ENCODE assay signal across 8 cellular contexts in the genomic region with DNA sequence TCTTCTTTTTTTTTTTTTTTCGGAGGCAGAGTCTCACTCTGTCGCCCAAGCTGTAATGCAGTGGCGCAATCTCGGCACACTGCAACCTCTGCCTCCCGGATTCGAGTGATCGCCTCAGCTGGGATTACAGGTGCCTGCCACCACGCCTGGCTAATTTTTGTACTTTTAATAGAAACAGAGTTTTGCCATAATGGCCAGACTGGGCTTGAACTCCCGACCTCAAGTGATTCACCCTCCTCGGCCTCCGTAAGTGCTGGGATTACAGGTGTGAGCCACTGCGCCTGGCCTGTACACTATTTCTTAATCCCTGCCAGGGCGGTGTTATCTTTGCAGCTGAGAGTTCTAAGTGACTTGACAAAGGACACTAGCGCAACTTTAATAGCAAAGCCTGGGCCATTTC. TPM values are rescaled to one million over a fixed set of nuclear protein-coding genes. Genes with fewer than 3 reads are reported as not detected.
DNase-seq lines count a peak whose midpoint lies in the region; ATAC-seq and TF ChIP-seq lines count a peak whose summit lies in the region.

No MANE protein-coding gene starts in this region.

- no peaks in the 10 kb centered on the region for H3F3A ChIP-seq in PC-9 (ENCODE audit: insufficient read depth, low read depth)

- H4K20me1 ChIP-seq in PC-9 (ENCODE audit: insufficient read depth) = no peaks in the 10 kb centered on the region

- DNase-seq in activated T-cell treated with anti-CD3 and anti-CD28 coated beads, Interleukin-2, amount 50 U/mL, for 24 hours = no peak
- no peak for DNase-seq in activated T-cell treated with anti-CD3 and anti-CD28 coated beads for 4 hours
- no peak for DNase-seq in PC-9
- no peak for DNase-seq in NCI-H748 treated with DMSO at 0.1 percent for 48 hours (lab: John Stamatoyannopoulos, UW)
- DNase-seq in hippocampal formation (lab: John Stamatoyannopoulos, UW) = no peak
- DNase-seq in NCI-H446 (lab: John Stamatoyannopoulos, UW) = no peak

- POLR2A ChIA-PET in PC-9 (lab: Charles Lee; ENCODE audit: unreplicated experiment) = no interaction called here

- H3K4me3 ChIP-seq in PC-9 = peak overlapping the region; percentile 100; the same call in 1 of the 2 replicates

- H3K36me3 ChIP-seq in PC-9 (ENCODE audit: low read depth) = no peaks in the 10 kb centered on the region

- H3K9me2 ChIP-seq in PC-9 (ENCODE audit: insufficient read depth) = no peaks in the 10 kb centered on the region

- H3K9me3 ChIP-seq in PC-9 (ENCODE audit: insufficient read depth, low read depth) = no peaks in the 10 kb centered on the region

- H2AFZ ChIP-seq in PC-9 = no peak overlapping the region

- no peaks in the 10 kb centered on the region for H3K79me2 ChIP-seq in PC-9 (ENCODE audit: low read depth)

- H3K27me3 ChIP-seq in PC-9 (ENCODE audit: insufficient read depth, low read depth) = peaks cover 19% of the 10 kb centered on the region; the same call in 1 of the 2 replicates

- peaks cover 6% of the 10 kb centered on the region; the same call in 1 of the 2 replicates for H3K4me1 ChIP-seq in PC-9 (replicated peaks; ENCODE audit: insufficient read depth)

- no peak for TF ChIP-seq CTCF in PC-9 (conservative IDR thresholded peaks at IDR 0.05)

- no peaks in the 10 kb centered on the region for H3K9me3 Mint-ChIP-seq in activated T-cell treated with anti-CD3 and anti-CD28 coated beads, Interleukin-2, amount 50 U/mL, for 24 hours
- no peaks in the 10 kb centered on the region for H3K9me3 Mint-ChIP-seq in stimulated activated memory B cell treated with anti-CD40 and anti-IgM and Interleukin-4, amounts not matched to agents 10 μg/mL and 1 μg/mL and 100 μg/mL, for 72 hours

- peak overlapping the region; percentile 98 for H3K27ac Mint-ChIP-seq in activated T-cell treated with anti-CD3 and anti-CD28 coated beads, Interleukin-2, amount 50 U/mL, for 24 hours
- H3K27ac Mint-ChIP-seq in stimulated activated memory B cell treated with anti-CD40 and anti-IgM and Interleukin-4, amounts not matched to agents 10 μg/mL and 1 μg/mL and 100 μg/mL, for 72 hours = peak overlapping the region; percentile 92

- H3K4me1 Mint-ChIP-seq in activated T-cell treated with anti-CD3 and anti-CD28 coated beads, Interleukin-2, amount 50 U/mL, for 24 hours (ENCODE audit: low read depth) = peaks cover 13% of the 10 kb centered on the region
- H3K4me1 Mint-ChIP-seq in stimulated activated memory B cell treated with anti-CD40 and anti-IgM and Interleukin-4, amounts not matched to agents 10 μg/mL and 1 μg/mL and 100 μg/mL, for 72 hours = peaks cover 10% of the 10 kb centered on the region

- CTCF ChIA-PET in PC-9 (lab: Charles Lee) = no interaction called here

- H3K27me3 Mint-ChIP-seq in activated T-cell treated with anti-CD3 and anti-CD28 coated beads, Interleukin-2, amount 50 U/mL, for 24 hours = no peaks in the 10 kb centered on the region
- no peaks in the 10 kb centered on the region for H3K27me3 Mint-ChIP-seq in stimulated activated memory B cell treated with anti-CD40 and anti-IgM and Interleukin-4, amounts not matched to agents 10 μg/mL and 1 μg/mL and 100 μg/mL, for 72 hours

- no TSS peak for BruUV-seq in PC-9 (replicated peaks; lab: Mats Ljungman, UMichigan)

- intact Hi-C loops in PC-9 (cut with micrococcal nuclease; ENCODE audit: unreplicated experiment) = loop anchor here (5.0 kb wide), 1 partner anchor 338 kb away; the partner anchor contains the start of gene KCTD15

- no peak overlapping the region for H3K27ac ChIP-seq in PC-9

- peak overlapping the region; percentile 93 for H3K4me2 ChIP-seq in PC-9

- peaks cover 4% of the 10 kb centered on the region for H3K36me3 Mint-ChIP-seq in activated T-cell treated with anti-CD3 and anti-CD28 coated beads, Interleukin-2, amount 50 U/mL, for 24 hours (ENCODE audit: low read depth)
- no peaks in the 10 kb centered on the region for H3K36me3 Mint-ChIP-seq in stimulated activated memory B cell treated with anti-CD40 and anti-IgM and Interleukin-4, amounts not matched to agents 10 μg/mL and 1 μg/mL and 100 μg/mL, for 72 hours

- peak; percentile 38 for ATAC-seq in esophagus mucosa
- ATAC-seq in stimulated activated memory B cell treated with anti-CD40 and anti-IgM and Interleukin-4, amounts not matched to agents 10 μg/mL and 1 μg/mL and 100 μg/mL, for 72 hours = no peak

- peak overlapping the region; percentile 94 for H3K4me3 Mint-ChIP-seq in activated T-cell treated with anti-CD3 and anti-CD28 coated beads, Interleukin-2, amount 50 U/mL, for 24 hours
- peak overlapping the region; percentile 90 for H3K4me3 Mint-ChIP-seq in stimulated activated memory B cell treated with anti-CD40 and anti-IgM and Interleukin-4, amounts not matched to agents 10 μg/mL and 1 μg/mL and 100 μg/mL, for 72 hours

RNA-seq across cellular contexts. Expression of gene LSM14A, which starts 36.9 kb away (rescaled TPM):
- total RNA-seq in PC-9 (2021) (114 and 169 TPM in 2 replicates), esophagus mucosa (74.8 TPM)
